9 cellular contexts compared by ENCODE assay signal in genomic region chr9:131274674-131275331, GRCh38. TPM values are rescaled to one million over a fixed set of nuclear protein-coding genes. Genes with fewer than 3 reads are reported as not detected.
DNase-seq lines count a peak whose midpoint lies in the region; ATAC-seq, FAIRE-seq and TF ChIP-seq lines count a peak whose summit lies in the region.
"Had no signal": no experiment of that assay in that cellular context is flagged by ENCODE, and none has a peak within 500 bp of the region (broad histone marks: within the 10 kb centered on the region; RNA-seq: fewer than 3 reads in every experiment).

No MANE protein-coding gene starts in this region.

- peaks cover 56% of the 10 kb centered on the region for H3K4me1 ChIP-seq in CD4-positive, CD25-positive, alpha-beta regulatory T cell (ENCODE audit: control insufficient read depth, insufficient read depth, low read length, poor library complexity, severe bottlenecking)
- H3K4me1 ChIP-seq in K562 (replicated peaks in 1 of 2; ENCODE audit: control insufficient read depth in 2 of 2, insufficient read depth in 2 of 2, low read length in 2 of 2) = peaks cover 59 to 90% of the 10 kb centered on the region in 2 experiments

- peak overlapping the region; percentile 83 to 93 for H3K9ac ChIP-seq in K562 (ENCODE audit: insufficient read depth in 1 of 2, low read depth in 2 of 2, low read length in 2 of 2)

- H4K20me1 ChIP-seq in K562 (replicated peaks; ENCODE audit: control insufficient read depth, insufficient read depth, low read length) = 0 out of 2 replicates have a peak, but pooled peaks cover 3% of the 10 kb centered on the region

- no peak for TF ChIP-seq POLR2A in K562 (conservative IDR thresholded peaks at IDR 0.05)

- H2AFZ ChIP-seq in K562 (ENCODE audit: low read depth, low read length) = peak overlapping the region; percentile 90

- TF ChIP-seq RAD21 in K562 (CRISPR knock-in tag; conservative IDR thresholded peaks at IDR 0.05 in 1 of 2, IDR thresholded peaks at IDR 0.05 in 1 of 2) = no peak

- 18% methylated on average over 18 of the region's 18 CpGs for whole genome bisulfite sequencing in K562 (ENCODE audit: insufficient coverage, low coverage, missing lambda C conversion rate)

- peaks cover 0 to 2% (median 0%) of the 10 kb centered on the region in 7 donors for H3K9me3 Mint-ChIP-seq in CD4-positive, CD25-positive, alpha-beta regulatory T cell
- H3K9me3 Mint-ChIP-seq in naive B cell = no peaks in the 10 kb centered on the region
- no peaks in the 10 kb centered on the region for H3K9me3 Mint-ChIP-seq in progenitor cell of endocrine pancreas (ENCODE audit: low read depth)

- DNase-seq in CD4-positive, CD25-positive, alpha-beta regulatory T cell = peak in 1 of 3 donors; percentile 46
- DNase-seq in HUDEP-2 (lab: John Stamatoyannopoulos, UW; ENCODE audit: unreplicated experiment in 76 of 76) (peak in 52 of 76 experiments; percentile 19 to 84 (median 42)), K562 (ENCODE audit: extremely low read depth in 1 of 4, low spot score in 3 of 4) (peak; percentile 66 to 88 (median 76)), naive B cell (no peak), progenitor cell of endocrine pancreas (ENCODE audit: low spot score, unreplicated experiment) (no peak), kidney glomerular epithelial cell (lab: John Stamatoyannopoulos, UW) (no peak), iPS-NIHi7 (ENCODE audit: extremely low spot score) (no peak)

- peaks cover 11% of the 10 kb centered on the region for H3K9me1 ChIP-seq in K562 (ENCODE audit: control insufficient read depth, insufficient read depth, low read length)

- TF ChIP-seq CTCF in K562 (IDR thresholded peaks at IDR 0.05 in 2 of 3, conservative IDR thresholded peaks at IDR 0.05 in 1 of 3; ENCODE audit: insufficient read depth in 2 of 3, low read depth in 1 of 3, low read length in 3 of 3) (no peak), progenitor cell of endocrine pancreas (IDR thresholded peaks at IDR 0.05; ENCODE audit: unreplicated experiment) (no peak)

- no peaks in the 10 kb centered on the region for H3K36me3 ChIP-seq in CD4-positive, CD25-positive, alpha-beta regulatory T cell (ENCODE audit: control insufficient read depth, insufficient read depth, low read length)
- H3K36me3 ChIP-seq in K562 (ENCODE audit: control insufficient read depth, insufficient read depth, low read length) = peaks cover 31% of the 10 kb centered on the region

- peak overlapping the region; percentile 96 for H3K4me3 ChIP-seq in CD4-positive, CD25-positive, alpha-beta regulatory T cell (ENCODE audit: low read depth, low read length)
- H3K4me3 ChIP-seq in K562 = peak overlapping the region; percentile 65

- peak overlapping the region; percentile 95 for H3K4me2 ChIP-seq in K562 (ENCODE audit: insufficient read depth, low read length)

- H3K27ac ChIP-seq in CD4-positive, CD25-positive, alpha-beta regulatory T cell (ENCODE audit: insufficient read depth, low read length, poor library complexity, severe bottlenecking) = peak overlapping the region; percentile 90
- peak overlapping the region; percentile 75 for H3K27ac ChIP-seq in K562 (ENCODE audit: extremely low read depth, low read depth, low read length)

- no peaks in the 10 kb centered on the region for H3K9me3 ChIP-seq in CD4-positive, CD25-positive, alpha-beta regulatory T cell (ENCODE audit: control insufficient read depth in 2 of 2, low read length in 2 of 2)
- H3K9me3 ChIP-seq in K562 (replicated peaks; ENCODE audit: control insufficient read depth, insufficient read depth, low read depth, low read length) = no peaks in the 10 kb centered on the region

- H3K36me3 Mint-ChIP-seq in CD4-positive, CD25-positive, alpha-beta regulatory T cell = peaks cover 43% of the 10 kb centered on the region
- H3K36me3 Mint-ChIP-seq in naive B cell (peaks cover 4 to 8% of the 10 kb centered on the region in 2 donors), progenitor cell of endocrine pancreas (ENCODE audit: insufficient read depth) (no peaks in the 10 kb centered on the region)

- POLR2A ChIA-PET in K562 (lab: Yijun Ruan, JAX) = interaction anchor here (0.6 to 14.6 kb wide), 13 partner anchors 8 to 176 kb away, joined by 3 to 338 read pairs (median 4); partner anchors contain the start of gene NUP214

- intact Hi-C loops in K562 (cut with micrococcal nuclease) = loop anchor here (1.0 to 5.0 kb wide), 4 partner anchors 97 to 218 kb away; partner anchors contain the start of gene NUP214

- CTCF ChIA-PET in K562 (lab: Yijun Ruan, JAX; ENCODE audit: low intra/inter-chr PET ratio) = interaction anchor here (0.5 kb wide), 1 partner anchor 108 kb away, joined by 3 read pairs; no protein-coding TSS in a partner anchor

- peaks cover 6 to 44% (median 30%) of the 10 kb centered on the region in 4 donors for H3K4me1 Mint-ChIP-seq in CD4-positive, CD25-positive, alpha-beta regulatory T cell
- peaks cover 42 to 61% (median 58%) of the 10 kb centered on the region in 3 donors for H3K4me1 Mint-ChIP-seq in naive B cell
- H3K4me1 Mint-ChIP-seq in progenitor cell of endocrine pancreas (ENCODE audit: low read depth) = peaks cover 3% of the 10 kb centered on the region

- BruUV-seq in K562 (replicated peaks; lab: Mats Ljungman, UMichigan) = no TSS peak

- in situ Hi-C loops in K562 (cut with MboI) = no loop called here

- H3K4me3 Mint-ChIP-seq in CD4-positive, CD25-positive, alpha-beta regulatory T cell = peak overlapping the region; percentile 97 to 100 (median 100)
- peak overlapping the region; percentile 86 to 100 (median 98) for H3K4me3 Mint-ChIP-seq in naive B cell
- no peak overlapping the region for H3K4me3 Mint-ChIP-seq in progenitor cell of endocrine pancreas (ENCODE audit: low read depth)

- H3K27me3 ChIP-seq in CD4-positive, CD25-positive, alpha-beta regulatory T cell (ENCODE audit: control insufficient read depth, insufficient read depth, low read length) = no peaks in the 10 kb centered on the region
- no peaks in the 10 kb centered on the region for H3K27me3 ChIP-seq in K562 (ENCODE audit: control insufficient read depth in 2 of 2, insufficient read depth in 2 of 2, low read length in 2 of 2)

- peaks cover 74% of the 10 kb centered on the region for H3K79me2 ChIP-seq in K562 (ENCODE audit: control insufficient read depth, insufficient read depth, low read length)

- no peak for FAIRE-seq in K562 (lab: Jason Lieb, UNC)

- ATAC-seq in CD4-positive, CD25-positive, alpha-beta regulatory T cell (ENCODE audit: low read depth in 2 of 2) = no peak
- peak; percentile 35 for ATAC-seq in K562
- no peak for ATAC-seq in naive B cell (ENCODE audit: low read depth in 2 of 2)
- no peak for ATAC-seq in GM21786 (IDR thresholded peaks at IDR 0.05; ENCODE audit: unreplicated experiment)

- no peak for TF ChIP-seq EP300 in K562 (IDR thresholded peaks at IDR 0.05; ENCODE audit: low read length)

- peaks cover 4% of the 10 kb centered on the region for H3K27me3 Mint-ChIP-seq in CD4-positive, CD25-positive, alpha-beta regulatory T cell
- H3K27me3 Mint-ChIP-seq in naive B cell (no peaks in the 10 kb centered on the region), progenitor cell of endocrine pancreas (peaks cover 29% of the 10 kb centered on the region)

- peak overlapping the region; percentile 98 to 100 (median 98) for H3K27ac Mint-ChIP-seq in CD4-positive, CD25-positive, alpha-beta regulatory T cell
- H3K27ac Mint-ChIP-seq in naive B cell (peak overlapping the region; percentile 92 to 98 (median 96)), progenitor cell of endocrine pancreas (no peak overlapping the region)

RNA-seq across cellular contexts. Expression of gene FAM78A, which starts 1.5 kb away (rescaled TPM):
- 95.6 TPM for total RNA-seq in CD4-positive, CD25-positive, alpha-beta regulatory T cell
- 10 to 100 TPM; 16.6 to 23.0 (median 17.7) TPM for polyA plus RNA-seq in CD4-positive, CD25-positive, alpha-beta regulatory T cell
- 38.6 and 86.5 TPM in 2 replicates for total RNA-seq in K562 (2011; cell fraction: chromatin; rRNA removed; ENCODE audit: low replicate concordance)
- total RNA-seq in K562 (2011; cell fraction: nucleolus; rRNA removed) = 61.2 and 70.5 TPM in 2 replicates
- total RNA-seq in K562 (2011; cell fraction: nucleoplasm; rRNA removed) = 59.7 and 74.0 TPM in 2 replicates
- 55.5 and 85.8 TPM in 2 replicates for total RNA-seq in K562 (2014; rRNA removed)
- 23.7 and 28.6 TPM in 2 replicates for total RNA-seq in K562 (2014; rRNA removed; fragmentation: Illumina TruSeq; extraction: Trizol)
- total RNA-seq in K562 (2015; rRNA removed; fragmentation: Illumina TruSeq; extraction: Trizol) = 55.6 and 55.9 TPM in 2 replicates
- total RNA-seq in K562 (2021) = 103 and 105 TPM in 2 replicates
- 29.9 and 50.1 TPM in 2 replicates for polyA plus RNA-seq in K562 (2011; rRNA removed)
- 60.0 and 102 TPM in 2 replicates for polyA plus RNA-seq in K562 (2011; cell fraction: cytosol; rRNA removed)
- 43.9 and 60.4 TPM in 2 replicates for polyA plus RNA-seq in K562 (2011; cell fraction: nucleus; rRNA removed)
- 66.9 and 81.0 TPM in 2 replicates for polyA plus RNA-seq in K562 (2012)
- polyA plus RNA-seq in K562 (2014; fragmentation: Illumina TruSeq; extraction: Trizol) = 65.0 and 68.7 TPM in 2 replicates
- 1 to 10 TPM in 1 of 2 experiments, under 1 TPM in 1; 0.56 to 1.2 TPM for polyA plus RNA-seq in K562 (2014; fragmentation: Nextera tagmentation; extraction: Ambion mirVana)
- polyA plus RNA-seq in K562 (2014; rRNA removed) = 55.2 and 59.6 TPM in 2 replicates
- polyA minus RNA-seq in K562 (2011; rRNA and poly(A)+ RNA removed) = 23.2 and 33.4 TPM in 2 replicates
- 57.5 and 69.4 TPM in 2 replicates for polyA minus RNA-seq in K562 (2011; cell fraction: cytosol; rRNA and poly(A)+ RNA removed)
- 13.3 and 20.8 TPM in 2 replicates for polyA minus RNA-seq in K562 (2011; cell fraction: nucleus; rRNA and poly(A)+ RNA removed)
- 10 to 100 TPM in 4 of 6 donors, 1 to 10 TPM in 2; 5.2 to 18.3 (median 11.6) TPM for polyA plus RNA-seq in naive B cell (ENCODE audit: low read depth in 6 of 6)
- total RNA-seq in progenitor cell of endocrine pancreas = 1.9 and 2.0 TPM in 2 replicates

RNA-seq across cellular contexts. Expression of gene PLPP7, which starts 14.7 kb away (rescaled TPM):
- total RNA-seq in CD4-positive, CD25-positive, alpha-beta regulatory T cell = not detected
- not detected for polyA plus RNA-seq in CD4-positive, CD25-positive, alpha-beta regulatory T cell
- 0.49 TPM in 1 of 2 replicates, not detected in the other for total RNA-seq in K562 (2011; cell fraction: chromatin; rRNA removed; ENCODE audit: low replicate concordance)
- total RNA-seq in K562 (2011; cell fraction: nucleolus; rRNA removed) = 1.1 and 1.2 TPM in 2 replicates
- 0.66 and 0.99 TPM in 2 replicates for total RNA-seq in K562 (2011; cell fraction: nucleoplasm; rRNA removed)
- 0.23 and 0.65 TPM in 2 replicates for total RNA-seq in K562 (2014; rRNA removed)
- total RNA-seq in K562 (2014; rRNA removed; fragmentation: Illumina TruSeq; extraction: Trizol) = not detected in 2 replicates
- 0.18 and 0.30 TPM in 2 replicates for total RNA-seq in K562 (2015; rRNA removed; fragmentation: Illumina TruSeq; extraction: Trizol)
- 0.56 and 0.93 TPM in 2 replicates for total RNA-seq in K562 (2021)
- polyA plus RNA-seq in K562 (2011; rRNA removed) = 0.18 and 0.41 TPM in 2 replicates
- polyA plus RNA-seq in K562 (2011; cell fraction: cytosol; rRNA removed) = 0.48 and 0.50 TPM in 2 replicates
- polyA plus RNA-seq in K562 (2011; cell fraction: nucleus; rRNA removed) = 0.68 and 0.87 TPM in 2 replicates
- 0.64 and 1.3 TPM in 2 replicates for polyA plus RNA-seq in K562 (2012)
- 0.09 and 0.37 TPM in 2 replicates for polyA plus RNA-seq in K562 (2014; fragmentation: Illumina TruSeq; extraction: Trizol)
- polyA plus RNA-seq in K562 (2014; fragmentation: Nextera tagmentation; extraction: Ambion mirVana) = not detected
- 0.86 TPM in 1 of 2 replicates, not detected in the other for polyA plus RNA-seq in K562 (2014; rRNA removed)
- polyA minus RNA-seq in K562 (2011; rRNA and poly(A)+ RNA removed) = 0.09 and 0.11 TPM in 2 replicates
- not detected in 2 replicates for polyA minus RNA-seq in K562 (2011; cell fraction: cytosol; rRNA and poly(A)+ RNA removed)
- polyA minus RNA-seq in K562 (2011; cell fraction: nucleus; rRNA and poly(A)+ RNA removed) = 0.13 and 1.00 TPM in 2 replicates
- polyA plus RNA-seq in naive B cell (ENCODE audit: low read depth in 6 of 6) = 1 to 10 TPM in 3 of 6 donors, under 1 TPM in 2, not detected in 1; 0.78 to 2.0 (median 1.2) TPM
- 3.6 TPM in 2 replicates for total RNA-seq in progenitor cell of endocrine pancreas
- total RNA-seq: T-helper 1 cell treated with Interleukin-12 subunit alpha and Interleukin-12 subunit beta and Interleukin-4 antibody, amounts not matched to agents 30 ng/mL and 1 ng/mL, for 36 hours had no signal

Comparison
In these comparisons a context has a peak if more than half of its experiments do, and no peak if none do; other contexts are left out.
1. DNase-seq: peak in HUDEP-2 (52 of 76) and K562 (4 of 4); none in naive B cell (single experiment), progenitor cell of endocrine pancreas (single experiment), kidney glomerular epithelial cell (single experiment) and iPS-NIHi7 (single experiment).